ENCODE assay signal across 1 cellular context in the genomic region with DNA sequence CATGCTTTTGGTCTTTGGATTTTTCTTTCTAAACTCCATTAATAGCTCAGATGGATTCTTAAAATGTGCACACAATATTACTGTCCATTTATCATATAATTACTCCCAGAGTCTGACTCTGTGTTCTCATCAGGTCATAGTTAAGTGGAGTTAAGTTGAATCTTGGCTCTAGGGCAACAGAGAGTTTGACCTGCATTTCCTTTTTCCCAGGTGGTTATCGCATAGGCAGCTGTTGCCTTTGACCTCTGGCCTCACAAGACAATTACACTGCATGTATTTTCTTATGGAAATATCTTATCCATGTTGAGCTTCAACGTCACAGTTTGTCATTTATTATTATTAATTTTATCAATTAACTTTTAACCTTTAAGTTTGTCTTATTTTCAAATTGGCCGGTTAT.
TF ChIP-seq lines count a peak whose summit lies in the region.

No MANE protein-coding gene starts in this region.

TF ChIP-seq in WTC11, 78 proteins besides CTCF, POLR2A, EP300 and RAD21 (continued from another document):
- TF ChIP-seq OVOL2 (CRISPR knock-in tag; IDR thresholded peaks at IDR 0.05; ENCODE audit: borderline replicate concordance) (no peak), TP53 (CRISPR knock-in tag; IDR thresholded peaks at IDR 0.05) (no peak), MYBL2 (CRISPR knock-in tag; IDR thresholded peaks at IDR 0.05) (no peak)
- TF ChIP-seq, protein P1, sequence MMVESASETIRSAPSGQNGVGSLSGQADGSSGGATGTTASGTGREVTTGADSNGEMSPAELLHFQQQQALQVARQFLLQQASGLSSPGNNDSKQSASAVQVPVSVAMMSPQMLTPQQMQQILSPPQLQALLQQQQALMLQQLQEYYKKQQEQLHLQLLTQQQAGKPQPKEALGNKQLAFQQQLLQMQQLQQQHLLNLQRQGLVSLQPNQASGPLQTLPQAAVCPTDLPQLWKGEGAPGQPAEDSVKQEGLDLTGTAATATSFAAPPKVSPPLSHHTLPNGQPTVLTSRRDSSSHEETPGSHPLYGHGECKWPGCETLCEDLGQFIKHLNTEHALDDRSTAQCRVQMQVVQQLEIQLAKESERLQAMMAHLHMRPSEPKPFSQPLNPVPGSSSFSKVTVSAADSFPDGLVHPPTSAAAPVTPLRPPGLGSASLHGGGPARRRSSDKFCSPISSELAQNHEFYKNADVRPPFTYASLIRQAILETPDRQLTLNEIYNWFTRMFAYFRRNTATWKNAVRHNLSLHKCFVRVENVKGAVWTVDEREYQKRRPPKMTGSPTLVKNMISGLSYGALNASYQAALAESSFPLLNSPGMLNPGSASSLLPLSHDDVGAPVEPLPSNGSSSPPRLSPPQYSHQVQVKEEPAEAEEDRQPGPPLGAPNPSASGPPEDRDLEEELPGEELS (CRISPR knock-in tag; IDR thresholded peaks at IDR 0.05), result no peak
